Comparison of ENCODE assay signal across 20 cellular contexts in genomic region chr9:18795947-18796705, GRCh38.
DNase-seq lines count a peak whose midpoint lies in the region; ATAC-seq and TF ChIP-seq lines count a peak whose summit lies in the region.
"Had no signal": no experiment of that assay in that cellular context is flagged by ENCODE, and none has a peak within 500 bp of the region (broad histone marks: within the 10 kb centered on the region; RNA-seq: fewer than 3 reads in every experiment).

No MANE protein-coding gene starts in this region.

- DNase-seq in Right ventricle myocardium inferior (ENCODE audit: missing footprints) (no peak), left ventricle myocardium inferior (no peak), astrocyte of the hippocampus (ENCODE audit: low read depth, low spot score) (peak; percentile 91), glomerular visceral epithelial cell (ENCODE audit: extremely low spot score) (peak; percentile 37), smooth muscle cell (lab: John Stamatoyannopoulos, UW; ENCODE audit: unreplicated experiment) (no peak), RPMI8226 (no peak), NCI-H2227 treated with DMSO at 0.1 percent for 48 hours (lab: John Stamatoyannopoulos, UW) (no peak)
- DNase-seq: activated naive CD4-positive, alpha-beta T cell treated with Interleukin-2 at 50 U/mL for 16 hours; Caco-2; GF-D8; naive thymus-derived CD8-positive, alpha-beta T cell; NCI-H1092 treated with DMSO at 0.1 percent for 48 hours; NCI-H446 treated with DMSO at 0.1 percent for 48 hours; right lobe of liver; T-cell had no signal

- H3K4me3 ChIP-seq in left ventricle myocardium inferior (no peak overlapping the region), smooth muscle cell (no peak overlapping the region)
- H3K4me3 ChIP-seq: A549, GM23338, right lobe of liver had no signal

- H3K4me2 ChIP-seq in smooth muscle cell, result peak overlapping the region; percentile 11
- H3K4me2 ChIP-seq: A549, GM23338 had no signal

- H3K27me3 ChIP-seq in left ventricle myocardium inferior (ENCODE audit: low read depth) (no peaks in the 10 kb centered on the region), smooth muscle cell (ENCODE audit: low read depth) (no peaks in the 10 kb centered on the region)
- H3K27me3 ChIP-seq: right lobe of liver had no signal

- peak; percentile 37 for ATAC-seq in Right ventricle myocardium inferior
- no peak for ATAC-seq in HG02938 (IDR thresholded peaks at IDR 0.05; ENCODE audit: unreplicated experiment)
- ATAC-seq: A549; activated CD4-positive, CD25-positive, alpha-beta regulatory T cell treated with anti-CD3 and anti-CD28 coated beads, Interleukin-2, amount 50 U/mL, for 24 hours; GM23338; naive thymus-derived CD8-positive, alpha-beta T cell; right lobe of liver; stimulated activated memory B cell treated with anti-CD40 and anti-IgM and Interleukin-4, amounts not matched to agents 10 μg/mL and 1 μg/mL and 100 μg/mL, for 72 hours; T-cell had no signal

- intact Hi-C loops in Right ventricle myocardium inferior (cut with DNase I) (loop anchor here (10.0 kb wide), 1 partner anchor 91 kb away; no protein-coding TSS in a partner anchor), left ventricle myocardium inferior (cut with micrococcal nuclease) (no loop called here)

- H3K79me2 ChIP-seq in smooth muscle cell (ENCODE audit: low read depth), result no peaks in the 10 kb centered on the region

- 36% methylated on average over 6 of the region's 6 CpGs for WGBS in smooth muscle cell (ENCODE audit: low lambda C conversion rate)

- H4K20me1 ChIP-seq in smooth muscle cell (ENCODE audit: low read depth), result no peaks in the 10 kb centered on the region

- H3K27ac ChIP-seq in left ventricle myocardium inferior (replicated peaks) (no peak overlapping the region), smooth muscle cell (ENCODE audit: low read depth) (no peak overlapping the region)
- H3K27ac ChIP-seq: A549, right lobe of liver had no signal

- H2AFZ ChIP-seq in smooth muscle cell (ENCODE audit: low read depth), result no peak overlapping the region
- H2AFZ ChIP-seq: GM23338 had no signal

- H3K36me3 ChIP-seq in left ventricle myocardium inferior, result no peaks in the 10 kb centered on the region
- no peaks in the 10 kb centered on the region for H3K36me3 ChIP-seq in smooth muscle cell (ENCODE audit: low read depth)
- H3K36me3 ChIP-seq: right lobe of liver had no signal

- H3K9me3 ChIP-seq in left ventricle myocardium inferior (replicated peaks) (no peaks in the 10 kb centered on the region), smooth muscle cell (replicated peaks; ENCODE audit: low read depth) (no peaks in the 10 kb centered on the region)
- H3K9me3 ChIP-seq: A549, Caco-2, right lobe of liver had no signal

- peaks cover 9% of the 10 kb centered on the region for H3K4me1 ChIP-seq in left ventricle myocardium inferior
- peaks cover 14% of the 10 kb centered on the region for H3K4me1 ChIP-seq in smooth muscle cell (ENCODE audit: low read depth)
- H3K4me1 ChIP-seq: A549, Caco-2, right lobe of liver had no signal

- H3F3A ChIP-seq in smooth muscle cell (ENCODE audit: low read depth), result no peaks in the 10 kb centered on the region

- TF ChIP-seq CTCF in left ventricle myocardium inferior (IDR thresholded peaks at IDR 0.05; ENCODE audit: borderline replicate concordance), result no peak
- no peak for TF ChIP-seq CTCF in smooth muscle cell (IDR thresholded peaks at IDR 0.05; ENCODE audit: borderline replicate concordance, insufficient read depth, poor library complexity, severe bottlenecking)

- H3K9ac ChIP-seq in smooth muscle cell (ENCODE audit: low read depth), result no peak overlapping the region

Comparison
In these comparisons a context has a peak if more than half of its experiments do, and no peak if none do; other contexts are left out.
1. DNase-seq: peak in astrocyte of the hippocampus (single experiment) and glomerular visceral epithelial cell (single experiment); none in Right ventricle myocardium inferior (single experiment), left ventricle myocardium inferior (single experiment), smooth muscle cell (single experiment), RPMI8226 (single experiment) and NCI-H2227 treated with DMSO at 0.1 percent for 48 hours (single experiment).